Comparison of ENCODE assay signal across 27 cellular contexts in genomic region chrX:53447441-53447840, GRCh38. TPM values are rescaled to one million over a fixed set of nuclear protein-coding genes. Genes with fewer than 3 reads are reported as not detected.
"Had no signal": no experiment of that assay in that cellular context is flagged by ENCODE, and none has a peak within 500 bp of the region (broad histone marks: within the 10 kb centered on the region; RNA-seq: fewer than 3 reads in every experiment).

No MANE protein-coding gene starts in this region.

- H3K36me3 ChIP-seq: colonic mucosa, esophagus muscularis mucosa, esophagus squamous epithelium, gastrocnemius medialis, gastroesophageal sphincter, heart right ventricle had no signal

- H3K9me3 ChIP-seq: colonic mucosa, esophagus muscularis mucosa, esophagus squamous epithelium, gastrocnemius medialis, gastroesophageal sphincter, heart right ventricle had no signal

- H3K4me1 ChIP-seq: colonic mucosa, esophagus muscularis mucosa, esophagus squamous epithelium, foreskin keratinocyte, gastrocnemius medialis, gastroesophageal sphincter had no signal

- DNase-seq: colonic mucosa; cortex of kidney; dermis blood vessel endothelial cell; dorsolateral prefrontal cortex; effector CD4-positive, alpha-beta T cell; effector CD8-positive, alpha-beta T cell; effector memory CD4-positive, alpha-beta T cell; effector memory CD8-positive, alpha-beta T cell; endodermal cell; erythroblast; esophagus squamous epithelium; foreskin fibroblast; foreskin keratinocyte; foreskin melanocyte; gastrocnemius medialis; glutamatergic neuron; head of caudate nucleus; heart right ventricle had no signal

- H3K27me3 ChIP-seq: esophagus muscularis mucosa, esophagus squamous epithelium, foreskin keratinocyte, gastroesophageal sphincter had no signal

- ATAC-seq: effector memory CD8-positive, alpha-beta T cell; esophagus mucosa; foreskin keratinocyte; gastrocnemius medialis; gastroesophageal sphincter; heart right ventricle had no signal

- H3K4me3 ChIP-seq: colonic mucosa, coronary artery, dorsolateral prefrontal cortex, esophagus muscularis mucosa, esophagus squamous epithelium, gastrocnemius medialis, gastroesophageal sphincter, heart right ventricle had no signal

- H3K27ac ChIP-seq: colonic mucosa, coronary artery, dorsolateral prefrontal cortex, epithelial cell of prostate, esophagus muscularis mucosa, esophagus squamous epithelium, foreskin keratinocyte, gastrocnemius medialis, gastroesophageal sphincter, heart right ventricle had no signal

- FAIRE-seq: colon, endometrium, frontal cortex had no signal

RNA-seq across cellular contexts. Expression of gene RIBC1, which starts 24.8 kb away (rescaled TPM):
- total RNA-seq: glomerular endothelial cell had no signal
